8 cellular contexts compared by ENCODE assay signal in genomic region chr5:72557147-72557501, GRCh38. TPM values are rescaled to one million over a fixed set of nuclear protein-coding genes. Genes with fewer than 3 reads are reported as not detected.
DNase-seq lines count a peak whose midpoint lies in the region; ATAC-seq and TF ChIP-seq lines count a peak whose summit lies in the region.

No MANE protein-coding gene starts in this region.

- no peak for TF ChIP-seq CTCF in heart right ventricle (IDR thresholded peaks at IDR 0.05)
- no peak for TF ChIP-seq CTCF in ascending aorta (IDR thresholded peaks at IDR 0.05)
- no peak for TF ChIP-seq CTCF in foreskin keratinocyte (conservative IDR thresholded peaks at IDR 0.05)

- in situ Hi-C loops in KBM-7 (cut with MboI; ENCODE audit: low pct_unique_long_range_greater_than_20kb, low sequenced_read_pairs): no loop called here

- DNase-seq in heart right ventricle: peak in 1 of 2 donors; percentile 17
- no peak for DNase-seq in Right ventricle myocardium superior
- no peak for DNase-seq in ascending aorta (ENCODE audit: low spot score in 2 of 2)
- DNase-seq in foreskin keratinocyte: no peak
- no peak for DNase-seq in NK-92 treated with Interleukin-12 subunit alpha and Interleukin-12 subunit beta, amount 100 ng/mL, for 24 hours (lab: John Stamatoyannopoulos, UW)
- no peak for DNase-seq in left colon
- no peak for DNase-seq in KBM-7

- H3K27me3 ChIP-seq in heart right ventricle (no peaks in the 10 kb centered on the region), ascending aorta (no peaks in the 10 kb centered on the region), mucosa of stomach (ENCODE audit: control insufficient read depth, insufficient read depth, low read length) (no peaks in the 10 kb centered on the region), foreskin keratinocyte (no peaks in the 10 kb centered on the region)

- ATAC-seq in heart right ventricle: peak in 1 of 8 donors; percentile 7
- no peak for ATAC-seq in Right ventricle myocardium superior (ENCODE audit: poor library complexity)
- ATAC-seq in foreskin keratinocyte: no peak
- ATAC-seq in left colon: no peak

- H3K4me3 ChIP-seq in heart right ventricle (peak overlapping the region in 9 of 10 donors; percentile 21 to 52 (median 44)), ascending aorta (peak overlapping the region; percentile 1 to 65), mucosa of stomach (ENCODE audit: low read length) (no peak overlapping the region)

- peaks cover 9 to 37% (median 20%) of the 10 kb centered on the region in 9 donors for H3K4me1 ChIP-seq in heart right ventricle
- H3K4me1 ChIP-seq in ascending aorta: peaks cover 4 to 11% of the 10 kb centered on the region in 2 donors
- H3K4me1 ChIP-seq in mucosa of stomach (ENCODE audit: control insufficient read depth, insufficient read depth, low read length): peaks cover 11% of the 10 kb centered on the region
- H3K4me1 ChIP-seq in foreskin keratinocyte: peaks cover 14% of the 10 kb centered on the region

- peak overlapping the region; percentile 59 for H3K9ac ChIP-seq in mucosa of stomach (ENCODE audit: low read length)

- no peaks in the 10 kb centered on the region for H3K36me3 ChIP-seq in heart right ventricle
- H3K36me3 ChIP-seq in ascending aorta: no peaks in the 10 kb centered on the region
- no peaks in the 10 kb centered on the region for H3K36me3 ChIP-seq in mucosa of stomach (ENCODE audit: control insufficient read depth, insufficient read depth, low read length)

- H3K27ac ChIP-seq in heart right ventricle (peak overlapping the region in 8 of 10 donors; percentile 43 to 81 (median 57)), ascending aorta (peak overlapping the region; percentile 67 to 74), foreskin keratinocyte (no peak overlapping the region)

- intact Hi-C loops in heart right ventricle (cut with DNase I) (loop anchor here in 2 of 10 donors (5.0 to 10.0 kb wide), 2 partner anchors 260 to 268 kb away; partner anchors contain the start of gene TNPO1 (in 1 of the 2)), Right ventricle myocardium superior (cut with DNase I) (no loop called here), ascending aorta (cut with DNase I) (no loop called here), left colon (cut with DNase I, micrococcal nuclease) (no loop called here)

- H3K9me3 ChIP-seq in heart right ventricle: no peaks in the 10 kb centered on the region
- no peaks in the 10 kb centered on the region for H3K9me3 ChIP-seq in ascending aorta
- no peaks in the 10 kb centered on the region for H3K9me3 ChIP-seq in mucosa of stomach (ENCODE audit: control insufficient read depth, low read length)

- 61 to 62% methylated on average over 13 of the region's 13 CpGs for WGBS in heart right ventricle, 2 donors

RNA-seq across cellular contexts. Expression of gene ZNF366, which starts 49.9 kb away (rescaled TPM):
- total RNA-seq in heart right ventricle (10 to 100 TPM in 2 of 10 donors, 1 to 10 TPM in 8; 3.8 to 10.5 (median 5.4) TPM), Right ventricle myocardium superior (8.0 TPM), ascending aorta (7.9 TPM), foreskin keratinocyte (not detected in 2 replicates), left colon (1 to 10 TPM in 1 of 2 donors, under 1 TPM in 1; 0.92 to 1.0 TPM)
- polyA plus RNA-seq in heart right ventricle (1 to 10 TPM; 1.7 to 2.5 TPM), foreskin keratinocyte (not detected in 2 replicates)
